15 cellular contexts compared by ENCODE assay signal in the genomic region with DNA sequence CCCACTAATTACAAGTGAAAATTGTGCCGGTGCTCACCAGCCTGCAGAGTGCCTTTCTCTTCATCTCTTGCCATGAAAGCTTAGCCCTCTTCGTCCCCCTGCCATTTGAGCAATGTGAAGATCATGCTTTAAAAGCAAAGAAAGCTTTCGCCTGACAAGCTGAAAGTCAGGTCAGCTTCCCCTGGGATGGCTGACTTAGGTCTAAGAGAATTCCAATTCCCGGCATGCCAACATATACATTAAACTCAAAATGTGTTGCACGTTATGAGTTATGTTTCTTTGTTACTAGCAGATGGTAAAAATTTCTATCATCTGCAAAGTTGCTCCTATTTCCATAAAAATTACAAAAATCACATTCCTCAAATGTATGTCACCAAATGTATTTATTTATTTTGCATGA.
"Had no signal": no experiment of that assay in that cellular context is flagged by ENCODE, and none has a peak within 500 bp of the region (broad histone marks: within the 10 kb centered on the region; RNA-seq: fewer than 3 reads in every experiment).

No MANE protein-coding gene starts in this region.

- H3K36me3 Mint-ChIP-seq: activated naive CD4-positive, alpha-beta T cell treated with anti-CD3 and anti-CD28 coated beads, Interleukin-2, amount 50 U/mL, for 72 hours had no signal

- H3K27ac ChIP-seq: breast epithelium, neutrophil, tibial artery had no signal

- ATAC-seq: activated naive CD4-positive, alpha-beta T cell treated with anti-CD3 and anti-CD28 coated beads, Interleukin-2, amount 50 U/mL, for 72 hours; left lobe of liver had no signal

- H3K27ac Mint-ChIP-seq: activated naive CD4-positive, alpha-beta T cell treated with anti-CD3 and anti-CD28 coated beads, Interleukin-2, amount 50 U/mL, for 72 hours had no signal

- DNase-seq: activated CD4-positive, alpha-beta T cell treated with anti-CD3 and anti-CD28 coated beads for 1 hour; activated CD4-positive, alpha-beta T cell treated with anti-CD3 and anti-CD28 coated beads, Interleukin-2, amount 50 U/mL, for 4 hours; activated T-cell treated with anti-CD3 and anti-CD28 coated beads, Interleukin-2, amount 50 U/mL, for 1 hour; amygdala; cerebellar nuclear complex; dermis blood vessel endothelial cell; hippocampal formation; posterior cingulate gyrus; stimulated activated CD4-positive, alpha-beta T cell treated with anti-CD3 and anti-CD28 coated beads, Interleukin-2, amount 100 ng/mL, for 48 hours; stimulated activated naive CD4-positive, alpha-beta T cell; tibial artery had no signal

- H3K9me3 Mint-ChIP-seq: activated naive CD4-positive, alpha-beta T cell treated with anti-CD3 and anti-CD28 coated beads, Interleukin-2, amount 50 U/mL, for 72 hours had no signal
